ENCODE assay signal across 27 cellular contexts in genomic region chr13:50303963-50304721, GRCh38.
"Had no signal": no experiment of that assay in that cellular context is flagged by ENCODE, and none has a peak within 500 bp of the region (broad histone marks: within the 10 kb centered on the region; RNA-seq: fewer than 3 reads in every experiment).

No MANE protein-coding gene starts in this region.

- H3K27me3 Mint-ChIP-seq: type B pancreatic cell had no signal

- H3K4me1 Mint-ChIP-seq: endodermal cell, memory B cell, naive B cell had no signal

- H3K27ac Mint-ChIP-seq: endodermal cell; memory B cell; mesothelial cell of epicardium; stimulated activated memory B cell treated with anti-CD40 and anti-IgM and Interleukin-4, amounts not matched to agents 10 μg/mL and 1 μg/mL and 100 μg/mL, for 72 hours; type B pancreatic cell had no signal

- ATAC-seq: esophagus mucosa; gastrocnemius medialis; left lobe of liver; mucosa of descending colon; psoas muscle; right cardiac atrium; stimulated activated memory B cell treated with anti-CD40 and anti-IgM and Interleukin-4, amounts not matched to agents 10 μg/mL and 1 μg/mL and 100 μg/mL, for 72 hours; stimulated activated naive CD8-positive, alpha-beta T cell treated with anti-CD3 and anti-CD28 coated beads, Interleukin-15, Interleukin-2, amounts not matched to agents 100 U/mL and 50 U/mL, for 24 hours had no signal

- DNase-seq: dorsolateral prefrontal cortex; effector CD4-positive, alpha-beta T cell; endodermal cell; foreskin fibroblast; gastrocnemius medialis; head of caudate nucleus; kidney; mucosa of descending colon; naive B cell; occipital lobe; ovary; posterior cingulate gyrus; psoas muscle; right cardiac atrium; spleen; stimulated activated CD4-positive, alpha-beta T cell treated with anti-CD3 and anti-CD28 coated beads, Interleukin-4, amount 100 ng/mL, for 4 hours; stimulated activated naive CD8-positive, alpha-beta T cell treated with anti-CD3 and anti-CD28 coated beads, Interleukin-15, Interleukin-2, amounts not matched to agents 100 U/mL and 50 U/mL, for 24 hours; substantia nigra; testis; tibial artery had no signal

- H3K4me3 Mint-ChIP-seq: endodermal cell; memory B cell; mesothelial cell of epicardium; naive B cell; stimulated activated memory B cell treated with anti-CD40 and anti-IgM and Interleukin-4, amounts not matched to agents 10 μg/mL and 1 μg/mL and 100 μg/mL, for 72 hours; type B pancreatic cell had no signal

- H3K9me3 Mint-ChIP-seq: memory B cell, type B pancreatic cell had no signal

- FAIRE-seq: colon had no signal

- H3K36me3 Mint-ChIP-seq: memory B cell; naive B cell; stimulated activated memory B cell treated with anti-CD40 and anti-IgM and Interleukin-4, amounts not matched to agents 10 μg/mL and 1 μg/mL and 100 μg/mL, for 72 hours; type B pancreatic cell had no signal
